ENCODE assay signal across 9 cellular contexts in the genomic region with DNA sequence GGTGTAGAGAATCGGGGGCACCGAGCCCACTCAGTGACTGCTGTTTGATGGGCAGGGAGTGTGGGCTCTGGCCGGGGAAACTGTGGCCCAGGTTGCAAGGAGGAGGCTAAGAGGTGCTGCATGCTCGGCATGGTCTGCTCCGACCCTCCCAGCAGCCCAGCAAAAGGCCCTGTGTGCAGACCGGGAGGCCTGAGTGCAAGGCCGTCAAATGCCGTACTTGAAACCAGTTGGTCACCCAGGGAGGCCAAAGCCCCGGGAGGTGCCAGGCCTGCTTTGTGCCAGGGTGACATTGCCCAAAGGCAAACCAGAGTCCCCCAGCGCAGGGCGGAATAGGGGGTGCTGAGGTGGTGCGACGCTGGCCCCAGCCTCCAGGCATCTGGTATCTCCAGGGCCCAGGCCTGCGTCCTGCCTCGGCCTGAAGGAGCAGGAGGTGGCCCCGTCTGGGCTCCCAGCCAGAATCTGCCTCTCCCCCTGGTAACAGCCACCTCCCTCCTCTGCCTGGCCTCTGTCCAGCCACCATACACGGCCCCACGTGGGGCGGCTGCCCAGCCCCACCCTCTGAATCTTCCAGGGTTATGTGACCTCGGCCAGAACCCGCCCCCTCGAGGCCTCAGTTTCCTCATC. TPM values are rescaled to one million over a fixed set of nuclear protein-coding genes. Genes with fewer than 3 reads are reported as not detected.
DNase-seq lines count a peak whose midpoint lies in the region; ATAC-seq and TF ChIP-seq lines count a peak whose summit lies in the region.
"Had no signal": no experiment of that assay in that cellular context is flagged by ENCODE, and none has a peak within 500 bp of the region (broad histone marks: within the 10 kb centered on the region; RNA-seq: fewer than 3 reads in every experiment).

No MANE protein-coding gene starts in this region.

- H3K4me1 ChIP-seq in HCT116 (ENCODE audit: control insufficient read depth in 1 of 2, insufficient read depth in 2 of 2, low read length in 2 of 2) (peaks cover 41 to 58% of the 10 kb centered on the region in 2 experiments), OCI-LY7 (ENCODE audit: insufficient read depth, low read length, poor library complexity, severe bottlenecking) (peaks cover 41% of the 10 kb centered on the region), muscle layer of duodenum (ENCODE audit: control insufficient read depth in 1 of 2, insufficient read depth in 2 of 2, low read length in 2 of 2) (peaks cover 22 to 59% of the 10 kb centered on the region in 2 donors)

- CTCF ChIA-PET in HCT116 (lab: Charles Lee) = interaction anchor here (1.3 kb wide), 1 partner anchor 44 kb away, joined by 5 read pairs; no protein-coding TSS in a partner anchor
- CTCF ChIA-PET in OCI-LY7 (lab: Charles Lee; ENCODE audit: unreplicated experiment) = no interaction called here

- no peaks in the 10 kb centered on the region for H3K27me3 ChIP-seq in HCT116 (ENCODE audit: insufficient read depth, low read length)
- H3K27me3 ChIP-seq in muscle layer of duodenum (ENCODE audit: low read depth, low read length) = no peaks in the 10 kb centered on the region

- H3K36me3 ChIP-seq in HCT116 (ENCODE audit: control insufficient read depth in 1 of 2, insufficient read depth in 2 of 2, low read length in 2 of 2) = peaks cover 0 to 16% of the 10 kb centered on the region in 2 experiments; a peak in 1 of 4 replicates
- peaks cover 1% of the 10 kb centered on the region; the same call in 1 of the 2 replicates for H3K36me3 ChIP-seq in OCI-LY7 (ENCODE audit: insufficient read depth, low read length)
- H3K36me3 ChIP-seq in muscle layer of duodenum (ENCODE audit: control insufficient read depth in 1 of 2, insufficient read depth in 2 of 2, low read length in 2 of 2) = peaks cover 0 to 11% of the 10 kb centered on the region in 2 donors

- no peak for TF ChIP-seq POLR2A in HCT116 (IDR thresholded peaks at IDR 0.05; ENCODE audit: borderline replicate concordance, extremely low read depth, insufficient read depth, insufficient read length)

- no peaks in the 10 kb centered on the region for H3K9me3 ChIP-seq in HCT116 (ENCODE audit: control insufficient read depth in 1 of 2, insufficient read depth in 1 of 2, low read depth in 1 of 2, low read length in 2 of 2)
- no peaks in the 10 kb centered on the region for H3K9me3 ChIP-seq in OCI-LY7 (ENCODE audit: low read length)
- H3K9me3 ChIP-seq in muscle layer of duodenum (ENCODE audit: control insufficient read depth in 1 of 2, low read length in 2 of 2) = no peaks in the 10 kb centered on the region

- ATAC-seq in HCT116 (no peak), GM18870 (IDR thresholded peaks at IDR 0.05; ENCODE audit: unreplicated experiment) (no peak), HG03439 (IDR thresholded peaks at IDR 0.05; ENCODE audit: unreplicated experiment) (no peak), HG03460 (IDR thresholded peaks at IDR 0.05; ENCODE audit: unreplicated experiment) (no peak)

- no peaks in the 10 kb centered on the region for H4K20me1 ChIP-seq in HCT116 (ENCODE audit: insufficient read depth)
- no peaks in the 10 kb centered on the region for H4K20me1 ChIP-seq in OCI-LY7 (ENCODE audit: insufficient read depth, low read length)

- H3K4me3 ChIP-seq in HCT116 (replicated peaks in 1 of 2; ENCODE audit: low read depth in 1 of 2, low read length in 2 of 2) (no peak overlapping the region), OCI-LY7 (ENCODE audit: low read depth, low read length, poor library complexity, severe bottlenecking) (no peak overlapping the region), epithelial cell of esophagus (ENCODE audit: low read length) (no peak overlapping the region), muscle layer of duodenum (ENCODE audit: low read depth in 1 of 2, low read length in 2 of 2) (peak overlapping the region in 1 of 2 donors; percentile 14)

- TF ChIP-seq CTCF in HCT116 (IDR thresholded peaks at IDR 0.05 in 2 of 3, conservative IDR thresholded peaks at IDR 0.05 in 1 of 3; ENCODE audit: borderline replicate concordance in 1 of 3, insufficient read depth in 1 of 3, low read depth in 2 of 3, low read length in 2 of 3) = no peak
- no peak for TF ChIP-seq CTCF in OCI-LY7 (conservative IDR thresholded peaks at IDR 0.05; ENCODE audit: low read length)
- TF ChIP-seq CTCF in epithelial cell of esophagus (IDR thresholded peaks at IDR 0.05; ENCODE audit: insufficient read depth, low read depth, low read length, missing control alignments) = no peak

- BruUV-seq in HCT116 (replicated peaks; lab: Mats Ljungman, UMichigan) (no TSS peak), OCI-LY7 (replicated peaks; lab: Mats Ljungman, UMichigan) (no TSS peak)

- H2AFZ ChIP-seq in HCT116 (ENCODE audit: low read depth, low read length, poor library complexity, severe bottlenecking) (no peak overlapping the region), OCI-LY7 (ENCODE audit: low read length) (no peak overlapping the region)

- H3K4me2 ChIP-seq in HCT116 (ENCODE audit: low read length) (peak overlapping the region; percentile 61), OCI-LY7 (ENCODE audit: low read length) (peak overlapping the region; percentile 48)
- H3K4me2 ChIP-seq: KMS-11 had no signal

- H3K79me2 ChIP-seq in HCT116 (ENCODE audit: insufficient read depth, low read length) (peaks cover 38% of the 10 kb centered on the region), OCI-LY7 (ENCODE audit: insufficient read depth, low read depth, low read length) (peaks cover 3% of the 10 kb centered on the region; the same call in 1 of the 2 replicates)

- H3K27ac ChIP-seq in HCT116 (ENCODE audit: low read depth, low read length) (peak overlapping the region; percentile 82), OCI-LY7 (ENCODE audit: low read depth, low read length, poor library complexity, severe bottlenecking) (no peak overlapping the region), muscle layer of duodenum (ENCODE audit: low read length) (peak overlapping the region; percentile 51)
- H3K27ac ChIP-seq: KMS-11 had no signal

- peak overlapping the region; percentile 38; the same call in 1 of the 2 replicates for H3K9ac ChIP-seq in HCT116 (ENCODE audit: low read length)
- H3K9ac ChIP-seq: KMS-11 had no signal

- intact Hi-C loops in HCT116 (cut with micrococcal nuclease) = loop anchor here (10.0 kb wide), 1 partner anchor 152 kb away; a partner anchor contains a TSS
- intact Hi-C loops in OCI-LY7 (cut with micrococcal nuclease; ENCODE audit: unreplicated experiment) = no loop called here

- peak; percentile 48 for DNase-seq in HCT116 (ENCODE audit: low read depth, low spot score)
- no peak for DNase-seq in OCI-LY7 (ENCODE audit: low spot score)
- DNase-seq in epithelial cell of esophagus (ENCODE audit: low read depth) = peak; percentile 91
- DNase-seq in amniotic stem cell (lab: John Stamatoyannopoulos, UW) = no peak

- RAD21 ChIA-PET in HCT116 (lab: Charles Lee; ENCODE audit: low non-redundant PET in 1 of 2, low total read pairs in 2 of 2, uncharacterized antibody in 2 of 2, unreplicated experiment in 2 of 2) = no interaction called here

- no peak for TF ChIP-seq RAD21 in HCT116 (IDR thresholded peaks at IDR 0.05; ENCODE audit: low read depth)

- POLR2A ChIA-PET in HCT116 (lab: Charles Lee) (interaction anchor here (1.1 kb wide), 1 partner anchor 95 kb away, joined by 3 read pairs; no protein-coding TSS in a partner anchor), OCI-LY7 (lab: Charles Lee) (no interaction called here)

- no peaks in the 10 kb centered on the region for H3K9me2 ChIP-seq in HCT116 (ENCODE audit: insufficient read depth)
- no peaks in the 10 kb centered on the region for H3K9me2 ChIP-seq in OCI-LY7 (ENCODE audit: insufficient read depth, low read length)

TF ChIP-seq in HCT116, 20 proteins besides CTCF, POLR2A, EP300 and RAD21:
- TF ChIP-seq SIN3A (IDR thresholded peaks at IDR 0.05; ENCODE audit: low read depth) = no peak
- TF ChIP-seq POLR2AphosphoS5 (IDR thresholded peaks at IDR 0.05; ENCODE audit: low read depth, low read length) = peak; percentile 42
- TF ChIP-seq, protein P1, sequence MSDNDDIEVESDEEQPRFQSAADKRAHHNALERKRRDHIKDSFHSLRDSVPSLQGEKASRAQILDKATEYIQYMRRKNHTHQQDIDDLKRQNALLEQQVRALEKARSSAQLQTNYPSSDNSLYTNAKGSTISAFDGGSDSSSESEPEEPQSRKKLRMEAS (IDR thresholded peaks at IDR 0.05) = peak; percentile 52; the same call in 1 of the 2 replicates
- peak; percentile 32 for TF ChIP-seq ZFX (IDR thresholded peaks at IDR 0.05)

RNA-seq across cellular contexts. Expression of a gene that starts 4.0 kb away (rescaled TPM):
- 53.4 TPM for total RNA-seq in HCT116 (2021; ENCODE audit: unreplicated experiment)
- 21.2 and 32.2 TPM in 2 replicates for polyA plus RNA-seq in HCT116 (2012)
- 1.6 and 3.2 TPM in 2 replicates for total RNA-seq in OCI-LY7 (2014; rRNA removed; shearing (Covaris generic))
- 20.5 and 30.0 TPM in 2 replicates for total RNA-seq in OCI-LY7 (2022)

RNA-seq across cellular contexts. Expression of a gene that starts 16.7 kb away (rescaled TPM):
- 64.6 TPM for total RNA-seq in HCT116 (2021; ENCODE audit: unreplicated experiment)
- 62.9 and 82.1 TPM in 2 replicates for polyA plus RNA-seq in HCT116 (2012)
- total RNA-seq in OCI-LY7 (2014; rRNA removed; shearing (Covaris generic)) = 141 and 195 TPM in 2 replicates
- total RNA-seq in OCI-LY7 (2022) = 117 and 170 TPM in 2 replicates

RNA-seq across cellular contexts. Expression of a gene that starts 36.1 kb away (rescaled TPM):
- total RNA-seq in HCT116 (2021; ENCODE audit: unreplicated experiment) (18.7 TPM), OCI-LY7 (2022) (18.1 and 22.6 TPM in 2 replicates)
- 19.2 and 19.3 TPM in 2 replicates for polyA plus RNA-seq in HCT116 (2012)
- 21.9 and 23.7 TPM in 2 replicates for total RNA-seq in OCI-LY7 (2014; rRNA removed; shearing (Covaris generic))

RNA-seq across cellular contexts. Expression of a gene that starts 46.9 kb away (rescaled TPM):
- total RNA-seq in HCT116 (2021; ENCODE audit: unreplicated experiment) (10.6 TPM), OCI-LY7 (2022) (6.9 and 8.6 TPM in 2 replicates)
- polyA plus RNA-seq in HCT116 (2012) = 18.2 and 22.6 TPM in 2 replicates
- total RNA-seq in OCI-LY7 (2014; rRNA removed; shearing (Covaris generic)) = 2.9 and 4.9 TPM in 2 replicates

RNA-seq across cellular contexts. Expression of a gene that starts 59.4 kb away (rescaled TPM):
- total RNA-seq in HCT116 (2021; ENCODE audit: unreplicated experiment) (14.2 TPM), OCI-LY7 (2022) (31.0 and 31.4 TPM in 2 replicates)
- polyA plus RNA-seq in HCT116 (2012) = 7.0 and 7.2 TPM in 2 replicates
- total RNA-seq in OCI-LY7 (2014; rRNA removed; shearing (Covaris generic)) = 14.3 and 14.8 TPM in 2 replicates

Comparison
In these comparisons a context has a peak if more than half of its experiments do, and no peak if none do; other contexts are left out.
1. DNase-seq: peak in HCT116 (single experiment) and epithelial cell of esophagus (single experiment); none in OCI-LY7 (single experiment) and amniotic stem cell (single experiment).